10 cellular contexts compared by ENCODE assay signal in genomic region chr16:71367243-71367976, GRCh38. TPM values are rescaled to one million over a fixed set of nuclear protein-coding genes. Genes with fewer than 3 reads are reported as not detected.
DNase-seq lines count a peak whose midpoint lies in the region; ATAC-seq and TF ChIP-seq lines count a peak whose summit lies in the region.
"Had no signal": no experiment of that assay in that cellular context is flagged by ENCODE, and none has a peak within 500 bp of the region (broad histone marks: within the 10 kb centered on the region; RNA-seq: fewer than 3 reads in every experiment).

No MANE protein-coding gene starts in this region.

- DNase-seq in HAP-1 (ENCODE audit: low spot score in 2 of 2) (peak; percentile 11 to 82), NOMO-1 treated with DMSO at 0.1 percent for 48 hours (lab: John Stamatoyannopoulos, UW; ENCODE audit: unreplicated experiment) (peak; percentile 52), astrocyte of the spinal cord (ENCODE audit: low read depth, low spot score) (no peak), lung microvascular endothelial cell (ENCODE audit: low read depth in 2 of 2) (peak; percentile 47 to 51), sciatic nerve (ENCODE audit: low spot score) (no peak), gastrocnemius medialis (no peak)
- DNase-seq: activated B cell treated with CpG ODN at 0.5 μM for 24 hours had no signal

- peak; percentile 81 for TF ChIP-seq CTCF in DOHH2 (IDR thresholded peaks at IDR 0.05; ENCODE audit: low read depth, low read length, poor library complexity, severe bottlenecking)
- peak; percentile 58 for TF ChIP-seq CTCF in astrocyte of the spinal cord (IDR thresholded peaks at IDR 0.05; ENCODE audit: low read depth, low read length)
- no peak for TF ChIP-seq CTCF in gastrocnemius medialis (IDR thresholded peaks at IDR 0.05 in 4 of 5, conservative IDR thresholded peaks at IDR 0.05 in 1 of 5)

- H3K36me3 ChIP-seq in DOHH2 (ENCODE audit: control insufficient read depth, low read length) (no peaks in the 10 kb centered on the region), HAP-1 (replicated peaks) (no peaks in the 10 kb centered on the region), gastrocnemius medialis (no peaks in the 10 kb centered on the region)

- H3K4me3 ChIP-seq in DOHH2 (ENCODE audit: low read length) (no peak overlapping the region), HAP-1 (no peak overlapping the region), astrocyte of the spinal cord (ENCODE audit: low read depth, low read length) (no peak overlapping the region), gastrocnemius medialis (no peak overlapping the region)

- no peaks in the 10 kb centered on the region for H3K79me2 ChIP-seq in DOHH2 (ENCODE audit: control insufficient read depth, low read length)

- H4K20me1 ChIP-seq in DOHH2 (ENCODE audit: control insufficient read depth, insufficient read depth, low read depth, low read length): no peaks in the 10 kb centered on the region

- H3K9me2 ChIP-seq in DOHH2 (replicated peaks; ENCODE audit: control insufficient read depth, low read length): no peaks in the 10 kb centered on the region

- intact Hi-C loops in sciatic nerve (cut with DNase I): no loop called here
- intact Hi-C loops in gastrocnemius medialis (cut with DNase I; ENCODE audit: low total_unique reads): no loop called here

- in situ Hi-C loops in HAP-1 (cut with MboI; ENCODE audit: low sequenced_read_pairs): no loop called here
- in situ Hi-C loops in astrocyte of the spinal cord (cut with HindIII; ENCODE audit: low sequenced_read_pairs): no loop called here
- in situ Hi-C loops in gastrocnemius medialis (cut with MboI; ENCODE audit: low sequenced_read_pairs in 4 of 4): no loop called here

- H3K9me3 ChIP-seq in DOHH2 (ENCODE audit: control insufficient read depth, insufficient read depth, low read length): no peaks in the 10 kb centered on the region
- no peaks in the 10 kb centered on the region for H3K9me3 ChIP-seq in HAP-1
- no peaks in the 10 kb centered on the region for H3K9me3 ChIP-seq in gastrocnemius medialis

- ATAC-seq in HG02973 (IDR thresholded peaks at IDR 0.05; ENCODE audit: unreplicated experiment) (no peak), sciatic nerve (no peak), gastrocnemius medialis (no peak)

- H3K4me1 ChIP-seq in DOHH2 (ENCODE audit: control insufficient read depth, low read length) (no peaks in the 10 kb centered on the region), HAP-1 (no peaks in the 10 kb centered on the region), gastrocnemius medialis (no peaks in the 10 kb centered on the region)

- H3K27me3 ChIP-seq in DOHH2 (ENCODE audit: control insufficient read depth, low read length) (no peaks in the 10 kb centered on the region), HAP-1 (ENCODE audit: low read depth) (peaks cover 24% of the 10 kb centered on the region), gastrocnemius medialis (peaks cover 0 to 2% (median 0%) of the 10 kb centered on the region in 3 donors)

- no peak overlapping the region for H3K4me2 ChIP-seq in DOHH2 (ENCODE audit: low read length)

- H3F3A ChIP-seq in DOHH2 (ENCODE audit: control insufficient read depth, insufficient read depth): no peaks in the 10 kb centered on the region

- H3K27ac ChIP-seq in DOHH2 (ENCODE audit: low read depth, low read length) (no peak overlapping the region), gastrocnemius medialis (no peak overlapping the region)

- no peak for TF ChIP-seq POLR2A in gastrocnemius medialis (IDR thresholded peaks at IDR 0.05)

RNA-seq across cellular contexts. Expression of gene CALB2, which starts 8.9 kb away (rescaled TPM):
- not detected in 2 replicates for total RNA-seq in lung microvascular endothelial cell
- total RNA-seq in sciatic nerve: 2.8 TPM
- 1 to 10 TPM in 1 of 4 donors, under 1 TPM in 2, not detected in 1; 0.23 to 3.2 (median 0.31) TPM for total RNA-seq in gastrocnemius medialis
- total RNA-seq: activated B cell treated with CpG ODN at 0.5 μM for 24 hours, renal cortical epithelial cell had no signal

Comparison
In these comparisons a context has a peak if more than half of its experiments do, and no peak if none do; other contexts are left out.
1. CTCF ChIP-seq: peak in DOHH2 (single experiment) and astrocyte of the spinal cord (single experiment); none in gastrocnemius medialis (0 of 5).
2. DNase-seq: peak in HAP-1 (2 of 2), NOMO-1 treated with DMSO at 0.1 percent for 48 hours (single experiment) and lung microvascular endothelial cell (2 of 2); none in astrocyte of the spinal cord (single experiment), sciatic nerve (single experiment) and gastrocnemius medialis (0 of 2).